ENCODE assay signal across 9 cellular contexts in the genomic region with DNA sequence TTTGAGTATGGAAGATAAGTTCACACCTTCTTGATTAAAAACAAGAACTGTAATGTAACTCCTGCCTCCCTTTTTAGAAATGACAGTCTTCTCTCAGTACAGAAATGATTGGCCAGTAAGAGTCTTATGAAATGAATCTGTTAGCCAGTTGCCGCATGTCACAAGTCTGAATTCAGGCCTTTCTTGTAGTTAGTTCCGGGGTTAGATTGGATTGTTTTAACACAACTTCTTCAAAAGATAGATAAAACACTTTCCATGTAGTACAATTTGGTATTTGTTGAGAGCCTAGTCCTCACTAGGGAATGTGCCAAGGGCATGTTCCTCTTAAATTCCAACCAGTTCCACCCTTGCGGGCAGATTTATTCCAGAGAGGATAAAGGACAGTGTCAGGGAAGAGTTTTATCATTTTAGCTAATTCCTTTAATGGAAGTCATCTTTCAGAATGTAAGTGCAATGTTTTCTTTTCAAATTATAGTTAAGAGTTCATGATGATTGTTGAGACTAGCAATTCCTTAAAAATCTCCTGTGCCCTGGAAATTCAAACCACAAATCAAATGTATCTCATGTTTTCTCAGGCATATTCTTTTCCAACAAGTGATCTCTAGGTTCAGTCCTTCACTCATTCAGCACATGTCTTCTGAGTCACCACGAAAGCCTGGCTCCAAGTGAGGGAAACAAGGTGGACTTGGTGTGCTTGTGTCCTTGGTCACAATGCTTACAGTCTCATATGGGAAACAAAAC. TPM values are rescaled to one million over a fixed set of nuclear protein-coding genes. Genes with fewer than 3 reads are reported as not detected.
A peak's percentile ranks its signal among the peaks of the same experiment; 100 is the strongest.
DNase-seq lines count a peak whose midpoint lies in the region; ATAC-seq and TF ChIP-seq lines count a peak whose summit lies in the region.
"Had no signal": no experiment of that assay in that cellular context is flagged by ENCODE, and none has a peak within 500 bp of the region (broad histone marks: within the 10 kb centered on the region; RNA-seq: fewer than 3 reads in every experiment).

No MANE protein-coding gene starts in this region.

- H3K9me3 ChIP-seq in Karpas-422 (ENCODE audit: low read length) (no peaks in the 10 kb centered on the region), OCI-LY7 (ENCODE audit: low read length) (no peaks in the 10 kb centered on the region)
- H3K9me3 ChIP-seq: pancreas had no signal

- POLR2A ChIA-PET in OCI-LY7 (lab: Charles Lee) = no interaction called here

- no peak overlapping the region for H3K9ac ChIP-seq in Karpas-422 (ENCODE audit: low read length)

- H3K36me3 ChIP-seq in Karpas-422 (ENCODE audit: insufficient read depth, low read length) (no peaks in the 10 kb centered on the region), OCI-LY7 (ENCODE audit: insufficient read depth, low read length) (no peaks in the 10 kb centered on the region)
- H3K36me3 ChIP-seq: pancreas had no signal

- H3K4me1 ChIP-seq in Karpas-422 (ENCODE audit: low read length) (peaks cover 48% of the 10 kb centered on the region), OCI-LY7 (ENCODE audit: insufficient read depth, low read length, poor library complexity, severe bottlenecking) (peaks cover 23% of the 10 kb centered on the region)

- H3K79me2 ChIP-seq in Karpas-422 (ENCODE audit: low read length) (peaks cover 71% of the 10 kb centered on the region), OCI-LY7 (ENCODE audit: insufficient read depth, low read depth, low read length) (peaks cover 40% of the 10 kb centered on the region; the same call in 1 of the 2 replicates)

- DNase-seq in GM13976 (ENCODE audit: low spot score) (peak; percentile 81), Karpas-422 (peak; percentile 53), fibroblast of villous mesenchyme (ENCODE audit: low read depth) (peak; percentile 69), cerebellar cortex (ENCODE audit: low spot score) (no peak), OCI-LY7 (ENCODE audit: low spot score) (no peak), SW 1271 (lab: John Stamatoyannopoulos, UW) (no peak)
- DNase-seq in effector CD8-positive, alpha-beta T cell (lab: John Stamatoyannopoulos, UW) = no peak

- CTCF ChIA-PET in OCI-LY7 (lab: Charles Lee; ENCODE audit: unreplicated experiment) = no interaction called here

- H4K20me1 ChIP-seq in Karpas-422 (ENCODE audit: insufficient read depth, low read depth, low read length) (no peaks in the 10 kb centered on the region; the same call in 1 of the 2 replicates), OCI-LY7 (ENCODE audit: insufficient read depth, low read length) (0 out of 2 replicates have a peak, but pooled peaks cover 3% of the 10 kb centered on the region)

- intact Hi-C loops in OCI-LY7 (cut with micrococcal nuclease; ENCODE audit: unreplicated experiment) = loop anchor here (10.0 kb wide), 2 partner anchors 331 to 651 kb away; a partner anchor contains a TSS

- BruUV-seq in OCI-LY7 (replicated peaks; lab: Mats Ljungman, UMichigan) = no TSS peak

- H3K4me2 ChIP-seq in Karpas-422 (ENCODE audit: low read depth, low read length, poor library complexity, severe bottlenecking) (no peak overlapping the region), OCI-LY7 (ENCODE audit: low read length) (no peak overlapping the region)

- H3K4me3 ChIP-seq in Karpas-422 (ENCODE audit: low read length) = no peak overlapping the region
- no peak overlapping the region for H3K4me3 ChIP-seq in fibroblast of villous mesenchyme (ENCODE audit: low read depth, low read length)
- no peak overlapping the region for H3K4me3 ChIP-seq in OCI-LY7 (ENCODE audit: low read depth, low read length, poor library complexity, severe bottlenecking)
- H3K4me3 ChIP-seq: pancreas had no signal

- ATAC-seq in GM21619 (IDR thresholded peaks at IDR 0.05; ENCODE audit: unreplicated experiment) = peak; percentile 54
- ATAC-seq: pancreas had no signal

- no peaks in the 10 kb centered on the region for H3K9me2 ChIP-seq in Karpas-422 (replicated peaks; ENCODE audit: insufficient read depth, low read length)
- no peaks in the 10 kb centered on the region for H3K9me2 ChIP-seq in OCI-LY7 (ENCODE audit: insufficient read depth, low read length)

- H3K27ac ChIP-seq in Karpas-422 (ENCODE audit: low read length) (no peak overlapping the region), OCI-LY7 (ENCODE audit: low read depth, low read length, poor library complexity, severe bottlenecking) (no peak overlapping the region)
- H3K27ac ChIP-seq: pancreas had no signal

- TF ChIP-seq CTCF in GM13976 (IDR thresholded peaks at IDR 0.05; ENCODE audit: borderline replicate concordance, control extremely low read depth, extremely low read depth, insufficient read depth, missing control alignments) (no peak), fibroblast of villous mesenchyme (IDR thresholded peaks at IDR 0.05; ENCODE audit: insufficient read depth, low read depth, low read length) (no peak), OCI-LY7 (conservative IDR thresholded peaks at IDR 0.05; ENCODE audit: low read length) (no peak)

- H3K27me3 ChIP-seq in Karpas-422 (ENCODE audit: low read length) = no peaks in the 10 kb centered on the region
- H3K27me3 ChIP-seq: pancreas had no signal

- in situ Hi-C loops in GM13976 (cut with MboI; ENCODE audit: low sequenced_read_pairs, unreplicated experiment) = no loop called here

- no peak overlapping the region for H2AFZ ChIP-seq in Karpas-422 (ENCODE audit: low read length)
- no peak overlapping the region for H2AFZ ChIP-seq in OCI-LY7 (ENCODE audit: low read length)

RNA-seq across cellular contexts. Expression of a gene that starts 4.1 kb away (rescaled TPM):
- total RNA-seq in Karpas-422 (2014; rRNA removed; shearing (Covaris generic); ENCODE audit: low replicate concordance) = 7.8 and 21.7 TPM in 2 replicates
- 35.1 and 38.0 TPM in 2 replicates for total RNA-seq in fibroblast of villous mesenchyme
- total RNA-seq in OCI-LY7 (2014; rRNA removed; shearing (Covaris generic)) = 4.2 and 10.1 TPM in 2 replicates
- total RNA-seq in OCI-LY7 (2022) = 13.2 and 15.9 TPM in 2 replicates

Comparison
In these comparisons a context has a peak if more than half of its experiments do, and no peak if none do; other contexts are left out.
1. DNase-seq: peak in GM13976 (single experiment), Karpas-422 (single experiment) and fibroblast of villous mesenchyme (single experiment); none in effector CD8-positive, alpha-beta T cell (single experiment), cerebellar cortex (single experiment), OCI-LY7 (single experiment) and SW 1271 (0 of 2).